ENCODE assay signal across 27 cellular contexts in genomic region chr11:101327908-101328307, GRCh38.
A peak's percentile ranks its signal among the peaks of the same experiment; 100 is the strongest.
DNase-seq lines count a peak whose midpoint lies in the region; ATAC-seq and TF ChIP-seq lines count a peak whose summit lies in the region.
"Had no signal": no experiment of that assay in that cellular context is flagged by ENCODE, and none has a peak within 500 bp of the region (broad histone marks: within the 10 kb centered on the region; RNA-seq: fewer than 3 reads in every experiment).

No MANE protein-coding gene starts in this region.

- no peak overlapping the region for H3K23ac ChIP-seq in IMR-90 (ENCODE audit: low read depth, low read length)

- no peak overlapping the region for H3K14ac ChIP-seq in IMR-90 (replicated peaks; ENCODE audit: low read depth, low read length)

- no peak overlapping the region for H3K4ac ChIP-seq in IMR-90 (ENCODE audit: low read depth, low read length)

- CTCF ChIA-PET in IMR-90 (lab: Yijun Ruan, JAX): no interaction called here

- H2BK15ac ChIP-seq in IMR-90 (ENCODE audit: low read depth, low read length): no peak overlapping the region

- POLR2A ChIA-PET in IMR-90 (lab: Charles Lee; ENCODE audit: unreplicated experiment): no interaction called here

- H3K4me3 ChIP-seq in IMR-90 (ENCODE audit: insufficient read depth, low read depth, low read length) (no peak overlapping the region), NB4 (ENCODE audit: low read depth, low read length) (no peak overlapping the region), choroid plexus epithelial cell (ENCODE audit: low read depth, low read length) (no peak overlapping the region), lower lobe of right lung (no peak overlapping the region)
- H3K4me3 ChIP-seq: ascending aorta, MG63, spleen, uterus had no signal

- H4K8ac ChIP-seq in IMR-90 (ENCODE audit: low read depth in 2 of 2, low read length in 2 of 2): no peak overlapping the region

- no peak for TF ChIP-seq RAD21 in IMR-90 (IDR thresholded peaks at IDR 0.05; ENCODE audit: low read length)

- H3K4me1 ChIP-seq in IMR-90 (ENCODE audit: control insufficient read depth, insufficient read depth, low read length): no peaks in the 10 kb centered on the region
- no peaks in the 10 kb centered on the region for H3K4me1 ChIP-seq in lower lobe of right lung
- H3K4me1 ChIP-seq: foreskin keratinocyte, spleen had no signal

- H3K4me2 ChIP-seq in IMR-90 (ENCODE audit: low read depth, low read length): no peak overlapping the region

- H2BK20ac ChIP-seq in IMR-90 (ENCODE audit: low read depth, low read length): no peak overlapping the region

- H3K9ac ChIP-seq in IMR-90 (ENCODE audit: low read depth, low read length): no peak overlapping the region

- H2AK9ac ChIP-seq in IMR-90 (replicated peaks; ENCODE audit: low read depth, low read length, poor library complexity): no peak overlapping the region

- no peak overlapping the region for H3K56ac ChIP-seq in IMR-90 (ENCODE audit: extremely low read depth, insufficient read depth, low read length)

- dilution Hi-C loops in IMR-90 (cut with HindIII; ENCODE audit: low sequenced_read_pairs, unreplicated experiment): no loop called here

- H2AK5ac ChIP-seq in IMR-90 (ENCODE audit: low read depth, low read length): no peak overlapping the region

- no peak overlapping the region for H2BK5ac ChIP-seq in IMR-90 (ENCODE audit: low read depth, low read length, poor library complexity, severe bottlenecking)

- TF ChIP-seq POLR2A in IMR-90 (IDR thresholded peaks at IDR 0.05; ENCODE audit: low read depth, low read length) (no peak), NB4 (IDR thresholded peaks at IDR 0.05; ENCODE audit: extremely low read depth, insufficient read length) (no peak)

- no peak overlapping the region for H2BK120ac ChIP-seq in IMR-90 (ENCODE audit: low read depth, low read length)

- ATAC-seq in IMR-90 (ENCODE audit: low read depth) (no peak), lower lobe of right lung (peak; percentile 46 to 70), GM18907 (IDR thresholded peaks at IDR 0.05; ENCODE audit: unreplicated experiment) (no peak), GM18520 (IDR thresholded peaks at IDR 0.05; ENCODE audit: unreplicated experiment) (no peak)
- ATAC-seq: activated T-helper 17 cell treated with anti-CD3 and anti-CD28 coated beads, Interleukin-2, amount 50 U/mL, for 72 hours; foreskin keratinocyte; left colon; naive thymus-derived CD4-positive, alpha-beta T cell; stimulated activated naive B cell treated with anti-CD40 and anti-IgM and Interleukin-4, amounts not matched to agents 10 μg/mL and 1 μg/mL and 100 μg/mL, for 72 hours had no signal

- H3K27ac ChIP-seq in IMR-90 (ENCODE audit: insufficient read depth, low read length) (no peak overlapping the region), lower lobe of right lung (no peak overlapping the region)
- H3K27ac ChIP-seq: ascending aorta, foreskin keratinocyte, RWPE1, spleen, uterus had no signal

- DNase-seq in IMR-90: peak; percentile 8
- peak; percentile 62 for DNase-seq in NB4 (ENCODE audit: low read depth)
- DNase-seq in choroid plexus epithelial cell (ENCODE audit: low read depth): peak; percentile 14
- DNase-seq in lower lobe of right lung: no peak
- DNase-seq in NCI-H2227 (lab: John Stamatoyannopoulos, UW; ENCODE audit: unreplicated experiment): no peak
- DNase-seq: activated B cell treated with CpG ODN at 0.5 μM for 24 hours; activated CD4-positive, alpha-beta T cell treated with anti-CD3 and anti-CD28 coated beads, Interleukin-2, amount 50 U/mL, for 4 hours; CD4-positive, CD25-positive, alpha-beta regulatory T cell; central memory CD4-positive, alpha-beta T cell; dermis blood vessel endothelial cell; foreskin keratinocyte; left colon; MG63; naive thymus-derived CD4-positive, alpha-beta T cell; NCI-H2171; NCI-H524; retina; spleen; stimulated activated CD4-positive, alpha-beta T cell treated with anti-CD3 and anti-CD28 coated beads, Interleukin-4, amount 100 ng/mL, for 1 hour; stimulated activated naive B cell treated with anti-CD40 and anti-IgM and Interleukin-4, amounts not matched to agents 10 μg/mL and 1 μg/mL and 100 μg/mL, for 72 hours; T-helper 9 cell; uterus had no signal

- TF ChIP-seq CTCF in IMR-90 (conservative IDR thresholded peaks at IDR 0.05; ENCODE audit: low read depth, low read length) (no peak), NB4 (IDR thresholded peaks at IDR 0.05; ENCODE audit: low read depth, low read length) (no peak), choroid plexus epithelial cell (conservative IDR thresholded peaks at IDR 0.05; ENCODE audit: low read depth, low read length) (no peak), lower lobe of right lung (IDR thresholded peaks at IDR 0.05) (no peak)

- no peak overlapping the region for H3K18ac ChIP-seq in IMR-90 (ENCODE audit: low read depth, low read length)

- intact Hi-C loops in IMR-90 (cut with micrococcal nuclease) (no loop called here), lower lobe of right lung (cut with DNase I) (no loop called here)

- no peaks in the 10 kb centered on the region for H4K20me1 ChIP-seq in IMR-90 (ENCODE audit: insufficient read depth, low read length)

- no peaks in the 10 kb centered on the region for H3K79me1 ChIP-seq in IMR-90 (ENCODE audit: low read depth in 1 of 2, low read length in 2 of 2)

- H3K27me3 ChIP-seq in IMR-90 (ENCODE audit: control insufficient read depth, insufficient read depth, low read length) (no peaks in the 10 kb centered on the region), lower lobe of right lung (ENCODE audit: low read depth) (no peaks in the 10 kb centered on the region)
- H3K27me3 ChIP-seq: ascending aorta, foreskin keratinocyte, MG63, spleen, uterus had no signal

- no peak overlapping the region for H4K5ac ChIP-seq in IMR-90 (ENCODE audit: low read depth, low read length)

- BruUV-seq in IMR-90 (replicated peaks; lab: Mats Ljungman, UMichigan): no TSS peak

- H2AFZ ChIP-seq in IMR-90 (replicated peaks; ENCODE audit: low read length, poor library complexity): no peak overlapping the region

- no peaks in the 10 kb centered on the region for H3K36me3 ChIP-seq in IMR-90 (ENCODE audit: control insufficient read depth, insufficient read depth, low read length)
- H3K36me3 ChIP-seq in lower lobe of right lung: no peaks in the 10 kb centered on the region
- H3K36me3 ChIP-seq: ascending aorta, MG63, spleen, uterus had no signal

- no peaks in the 10 kb centered on the region for H3K9me1 ChIP-seq in IMR-90 (ENCODE audit: insufficient read depth, low read length)

- in situ Hi-C loops in IMR-90 (cut with MboI; ENCODE audit: low sequenced_read_pairs): no loop called here

- H3K9me3 ChIP-seq in IMR-90 (ENCODE audit: control insufficient read depth, insufficient read depth, low read length): no peaks in the 10 kb centered on the region
- no peaks in the 10 kb centered on the region for H3K9me3 ChIP-seq in lower lobe of right lung
- H3K9me3 ChIP-seq: ascending aorta, MG63, spleen, uterus had no signal

- H4K91ac ChIP-seq in IMR-90 (ENCODE audit: insufficient read depth, low read depth, low read length): no peak overlapping the region

- WGBS in IMR-90 (ENCODE audit: extremely low coverage in 2 of 2, insufficient read length in 1 of 2), 2 experiments: no CpG with 5 or more reads among the region's 3 CpGs

TF ChIP-seq in IMR-90, 13 proteins besides CTCF, POLR2A, EP300 and RAD21:
- TF ChIP-seq RCOR1 (IDR thresholded peaks at IDR 0.05; ENCODE audit: insufficient replicate concordance, low read length): no peak
- TF ChIP-seq CEBPB (IDR thresholded peaks at IDR 0.05; ENCODE audit: low read depth, low read length): peak; percentile 78

Comparison
In these comparisons a context has a peak if more than half of its experiments do, and no peak if none do; other contexts are left out.
1. ATAC-seq: peak in lower lobe of right lung (2 of 2); none in IMR-90 (single experiment), GM18907 (single experiment) and GM18520 (single experiment).
2. DNase-seq: peak in IMR-90 (single experiment), NB4 (single experiment) and choroid plexus epithelial cell (single experiment); none in lower lobe of right lung (single experiment) and NCI-H2227 (single experiment).